8 cellular contexts compared by ENCODE assay signal in genomic region chr3:151168269-151169094, GRCh38. TPM values are rescaled to one million over a fixed set of nuclear protein-coding genes. Genes with fewer than 3 reads are reported as not detected.
DNase-seq lines count a peak whose midpoint lies in the region; ATAC-seq and TF ChIP-seq lines count a peak whose summit lies in the region.

No MANE protein-coding gene starts in this region.

- no peak overlapping the region for H3K4me3 ChIP-seq in esophagus muscularis mucosa
- no peak overlapping the region for H3K4me3 ChIP-seq in neural cell (ENCODE audit: low read length)

- no peaks in the 10 kb centered on the region for H3K79me2 ChIP-seq in neural cell (replicated peaks; ENCODE audit: insufficient read depth, low read length)

- H3K4me1 ChIP-seq in esophagus muscularis mucosa, result peaks cover 0 to 5% (median 0%) of the 10 kb centered on the region in 4 donors

- TF ChIP-seq CTCF in esophagus muscularis mucosa (IDR thresholded peaks at IDR 0.05) (peak; percentile 70 to 74 (median 73)), neural cell (IDR thresholded peaks at IDR 0.05; ENCODE audit: poor library complexity, severe bottlenecking) (peak; percentile 68)

- WGBS in esophagus muscularis mucosa, result 23% methylated on average over 7 of the region's 7 CpGs

- no peaks in the 10 kb centered on the region for H3F3A ChIP-seq in neural cell (ENCODE audit: insufficient read depth, low read length, poor library complexity, severe bottlenecking)

- H3K36me3 ChIP-seq in esophagus muscularis mucosa, result no peaks in the 10 kb centered on the region
- peaks cover 14% of the 10 kb centered on the region for H3K36me3 ChIP-seq in neural cell (ENCODE audit: insufficient read depth, low read length)

- H3K27ac ChIP-seq in esophagus muscularis mucosa (replicated peaks in 1 of 4) (peak overlapping the region in 2 of 4 donors; percentile 8 to 30), neural cell (ENCODE audit: low read length) (no peak overlapping the region)

- H3K4me2 ChIP-seq in neural cell (ENCODE audit: low read length), result no peak overlapping the region

- intact Hi-C loops in esophagus muscularis mucosa (cut with DNase I), result loop anchor here (2.0 to 10.0 kb wide), 3 partner anchors 59 to 666 kb away; no protein-coding TSS in a partner anchor

- DNase-seq in CD1c-positive myeloid dendritic cell (ENCODE audit: extremely low spot score) (peak; percentile 87), HPDE6-E6E7 (ENCODE audit: extremely low spot score) (peak; percentile 52), NOMO-1 treated with dmso at 0.1 percent for 144 hours (lab: John Stamatoyannopoulos, UW; ENCODE audit: unreplicated experiment) (peak; percentile 79), esophagus muscularis mucosa (ENCODE audit: extremely low spot score) (no peak), stromal cell of bone marrow (ENCODE audit: low read depth) (peak; percentile 44)
- peak; percentile 89 for DNase-seq in activated CD8-positive, alpha-beta memory T cell treated with anti-CD3 and anti-CD28 coated beads, Interleukin-2, amount 50 U/mL, for 48 hours

- no peak overlapping the region for H2AFZ ChIP-seq in neural cell (ENCODE audit: low read depth, low read length)

- no peak for TF ChIP-seq EP300 in esophagus muscularis mucosa (IDR thresholded peaks at IDR 0.05)
- TF ChIP-seq EP300 in neural cell (conservative IDR thresholded peaks at IDR 0.05; ENCODE audit: poor library complexity, severe bottlenecking), result no peak

- H3K9me2 ChIP-seq in neural cell (ENCODE audit: insufficient read depth, low read length), result no peaks in the 10 kb centered on the region

- H3K9me3 ChIP-seq in esophagus muscularis mucosa, result no peaks in the 10 kb centered on the region
- no peaks in the 10 kb centered on the region for H3K9me3 ChIP-seq in neural cell (ENCODE audit: low read length)

- H3K27me3 ChIP-seq in esophagus muscularis mucosa (no peaks in the 10 kb centered on the region), neural cell (ENCODE audit: insufficient read depth, low read depth, low read length) (no peaks in the 10 kb centered on the region)

- peak; percentile 50 for ATAC-seq in GM19395 (IDR thresholded peaks at IDR 0.05; ENCODE audit: unreplicated experiment)

- H4K20me1 ChIP-seq in neural cell (ENCODE audit: insufficient read depth), result no peaks in the 10 kb centered on the region

- no peak for TF ChIP-seq POLR2A in esophagus muscularis mucosa (IDR thresholded peaks at IDR 0.05; ENCODE audit: low read depth)

- H3K9ac ChIP-seq in neural cell (ENCODE audit: low read length), result no peak overlapping the region

- peak; percentile 72 for TF ChIP-seq RAD21 in neural cell (conservative IDR thresholded peaks at IDR 0.05)

TF ChIP-seq in neural cell, 6 proteins besides CTCF, POLR2A, EP300 and RAD21:
- peak; percentile 76 for TF ChIP-seq SMC3 (conservative IDR thresholded peaks at IDR 0.05; ENCODE audit: poor library complexity)
- TF ChIP-seq MXI1 (conservative IDR thresholded peaks at IDR 0.05; ENCODE audit: poor library complexity, severe bottlenecking), result no peak

RNA-seq across cellular contexts. Expression of gene GPR171, which starts 34.5 kb away (rescaled TPM):
- 1 to 10 TPM in 2 of 4 donors, under 1 TPM in 2; 0.46 to 3.7 (median 1.3) TPM for total RNA-seq in esophagus muscularis mucosa
- not detected in 2 replicates for polyA plus RNA-seq in neural cell
- polyA minus RNA-seq in neural cell, result not detected in 2 replicates
